In the genomic region with DNA sequence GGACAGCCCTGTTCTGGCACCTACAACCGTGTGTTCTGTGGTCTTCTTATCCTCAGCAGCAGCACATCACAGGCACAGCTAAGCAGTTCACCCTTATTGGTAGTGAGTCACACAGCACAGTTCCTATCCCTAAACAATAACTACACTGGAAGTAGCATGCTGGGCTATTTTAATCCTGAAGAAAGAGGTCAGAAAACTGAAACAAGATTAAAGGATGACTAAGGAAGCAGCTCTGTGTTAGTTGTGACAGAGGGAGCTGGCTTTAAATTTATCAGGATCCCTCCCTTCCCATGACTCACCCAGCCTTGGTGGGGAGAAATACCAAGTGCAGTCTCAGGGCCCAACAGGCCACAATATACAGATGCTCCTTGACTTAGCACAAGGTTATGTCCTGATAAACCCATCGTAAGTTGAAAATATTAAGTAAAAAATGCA, we compare ENCODE assay signal across 9 cellular contexts.
A peak's percentile ranks its signal among the peaks of the same experiment; 100 is the strongest.
DNase-seq lines count a peak whose midpoint lies in the region; ATAC-seq and TF ChIP-seq lines count a peak whose summit lies in the region.
"Had no signal": no experiment of that assay in that cellular context is flagged by ENCODE, and none has a peak within 500 bp of the region (broad histone marks: within the 10 kb centered on the region; RNA-seq: fewer than 3 reads in every experiment).

No MANE protein-coding gene starts in this region.

- peaks cover 24% of the 10 kb centered on the region; the same call in 1 of the 2 replicates for H3K9me3 Mint-ChIP-seq in HFFc6

- H3K4me3 Mint-ChIP-seq in HFFc6: no peak overlapping the region

- H3K4me1 Mint-ChIP-seq in HFFc6 (ENCODE audit: low read depth): no peaks in the 10 kb centered on the region

- H3K27ac ChIP-seq in foreskin keratinocyte: no peak overlapping the region
- H3K27ac ChIP-seq: SJCRH30 had no signal

- ATAC-seq in foreskin keratinocyte (peak; percentile 85), HG03571 (IDR thresholded peaks at IDR 0.05; ENCODE audit: unreplicated experiment) (no peak)

- H3K36me3 Mint-ChIP-seq in HFFc6 (ENCODE audit: low read depth): no peaks in the 10 kb centered on the region

- no peaks in the 10 kb centered on the region for H3K27me3 Mint-ChIP-seq in HFFc6 (ENCODE audit: insufficient read depth)

- no peaks in the 10 kb centered on the region for H3K4me1 ChIP-seq in foreskin keratinocyte

- H3K27ac Mint-ChIP-seq in HFFc6: no peak overlapping the region

- no peaks in the 10 kb centered on the region for H3K27me3 ChIP-seq in foreskin keratinocyte
- H3K27me3 ChIP-seq: SJCRH30 had no signal

- TF ChIP-seq CTCF in HFFc6 (IDR thresholded peaks at IDR 0.05) (no peak), foreskin keratinocyte (conservative IDR thresholded peaks at IDR 0.05) (no peak)

- peak; percentile 14 for DNase-seq in HFFc6
- DNase-seq in T1000 (lab: John Stamatoyannopoulos, UW): peak; percentile 57
- DNase-seq in foreskin keratinocyte: peak in 1 of 2 donors; percentile 45
- DNase-seq in smooth muscle cell of the brain vasculature (ENCODE audit: low read depth, low spot score): peak; percentile 40
- no peak for DNase-seq in NCI-H1417 treated with DMSO at 0.1 percent for 48 hours (lab: John Stamatoyannopoulos, UW)
- DNase-seq in activated CD4-positive, alpha-beta T cell treated with anti-CD3 and anti-CD28 coated beads, Interleukin-2, amount 50 U/mL, for 4 hours: no peak
- DNase-seq: MM.1S had no signal

Comparison
In these comparisons a context has a peak if more than half of its experiments do, and no peak if none do; other contexts are left out.
1. DNase-seq: peak in HFFc6 (single experiment), T1000 (single experiment) and smooth muscle cell of the brain vasculature (single experiment); none in NCI-H1417 treated with DMSO at 0.1 percent for 48 hours (single experiment) and activated CD4-positive, alpha-beta T cell treated with anti-CD3 and anti-CD28 coated beads, Interleukin-2, amount 50 U/mL, for 4 hours (0 of 2).